21 cellular contexts compared by ENCODE assay signal in the genomic region with DNA sequence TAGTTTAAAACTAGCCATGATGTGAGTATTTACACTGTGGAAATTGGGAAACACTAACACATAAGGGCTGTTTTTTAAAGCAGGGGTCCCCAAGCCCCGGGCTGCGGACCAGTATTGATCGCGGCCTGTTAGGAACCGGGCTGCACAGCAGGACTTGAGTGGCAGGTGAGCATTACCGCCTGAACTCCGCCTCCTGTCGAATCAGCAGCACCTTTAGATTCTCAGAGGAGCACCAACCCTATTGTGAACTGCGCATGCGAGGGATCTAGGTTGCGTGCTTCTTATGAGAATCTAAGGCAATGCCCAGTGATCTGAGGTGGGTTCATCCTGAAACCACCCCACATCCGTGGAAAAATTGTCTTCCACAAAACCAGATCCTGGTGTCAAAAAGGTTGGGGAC.
A peak's percentile ranks its signal among the peaks of the same experiment; 100 is the strongest.
DNase-seq lines count a peak whose midpoint lies in the region; ATAC-seq and TF ChIP-seq lines count a peak whose summit lies in the region.
"Had no signal": no experiment of that assay in that cellular context is flagged by ENCODE, and none has a peak within 500 bp of the region (broad histone marks: within the 10 kb centered on the region; RNA-seq: fewer than 3 reads in every experiment).

No MANE protein-coding gene starts in this region.

- H3K27ac Mint-ChIP-seq in CD4-positive, alpha-beta T cell = peak overlapping the region; percentile 93
- peak overlapping the region; percentile 47 to 99 (median 89) for H3K27ac Mint-ChIP-seq in naive thymus-derived CD4-positive, alpha-beta T cell
- H3K27ac Mint-ChIP-seq in activated CD8-positive, alpha-beta memory T cell treated with anti-CD3 and anti-CD28 coated beads, Interleukin-2, amount 10 ng/mL, durations not matched to agents 7 days and 5 days = no peak overlapping the region
- H3K27ac Mint-ChIP-seq: CD14-positive monocyte, naive B cell had no signal

- no peak overlapping the region for H3K27ac ChIP-seq in CD4-positive, alpha-beta T cell (ENCODE audit: low read depth, low read length)
- H3K27ac ChIP-seq in DND-41 (ENCODE audit: low read length) = peak overlapping the region; percentile 70
- H3K27ac ChIP-seq in naive thymus-derived CD4-positive, alpha-beta T cell (ENCODE audit: low read depth, low read length) = peak overlapping the region; percentile 57
- H3K27ac ChIP-seq: RWPE1, SK-N-MC, vagina had no signal

- H3K79me2 ChIP-seq in DND-41 (ENCODE audit: insufficient read depth, low read length) = peaks cover 22% of the 10 kb centered on the region

- H2AFZ ChIP-seq in DND-41 (ENCODE audit: low read depth, low read length) = no peak overlapping the region

- H3K9ac ChIP-seq in DND-41 (ENCODE audit: low read depth, low read length) = no peak overlapping the region

- H3K27me3 Mint-ChIP-seq in CD4-positive, alpha-beta T cell = no peaks in the 10 kb centered on the region
- no peaks in the 10 kb centered on the region for H3K27me3 Mint-ChIP-seq in naive thymus-derived CD4-positive, alpha-beta T cell
- H3K27me3 Mint-ChIP-seq in activated CD8-positive, alpha-beta memory T cell treated with anti-CD3 and anti-CD28 coated beads, Interleukin-2, amount 10 ng/mL, durations not matched to agents 7 days and 5 days = no peaks in the 10 kb centered on the region

- intact Hi-C loops in CD4-positive, alpha-beta T cell (cut with DNase I, micrococcal nuclease) = loop anchor here in 1 of 2 experiments (10.0 kb wide), 1 partner anchor 277 kb away; no protein-coding TSS in a partner anchor
- intact Hi-C loops in naive thymus-derived CD4-positive, alpha-beta T cell (cut with micrococcal nuclease) = loop anchor here (1.0 kb wide), 2 partner anchors 9 to 16 kb away; no protein-coding TSS in a partner anchor

- peaks cover 90% of the 10 kb centered on the region for H3K4me1 Mint-ChIP-seq in CD4-positive, alpha-beta T cell (ENCODE audit: low read depth)
- peaks cover 44 to 100% (median 95%) of the 10 kb centered on the region in 7 donors for H3K4me1 Mint-ChIP-seq in naive thymus-derived CD4-positive, alpha-beta T cell
- peaks cover 14% of the 10 kb centered on the region for H3K4me1 Mint-ChIP-seq in activated CD8-positive, alpha-beta memory T cell treated with anti-CD3 and anti-CD28 coated beads, Interleukin-2, amount 10 ng/mL, durations not matched to agents 7 days and 5 days
- H3K4me1 Mint-ChIP-seq: naive B cell had no signal

- POLR2A ChIA-PET in CD4-positive, alpha-beta T cell (lab: Charles Lee) = no interaction called here
- POLR2A ChIA-PET in naive thymus-derived CD4-positive, alpha-beta T cell (lab: Charles Lee) = no interaction called here

- CTCF ChIA-PET in CD4-positive, alpha-beta T cell (lab: Charles Lee) = no interaction called here
- CTCF ChIA-PET in naive thymus-derived CD4-positive, alpha-beta T cell (lab: Charles Lee) = no interaction called here
- CTCF ChIA-PET in activated CD8-positive, alpha-beta memory T cell treated with anti-CD3 and anti-CD28 coated beads, Interleukin-2, amount 10 ng/mL, durations not matched to agents 7 days and 5 days (lab: Charles Lee) = no interaction called here

- no peak for TF ChIP-seq CTCF in CD4-positive, alpha-beta T cell (IDR thresholded peaks at IDR 0.05)
- TF ChIP-seq CTCF in DND-41 (IDR thresholded peaks at IDR 0.05; ENCODE audit: borderline replicate concordance, extremely low read depth, low read length, poor library complexity, severe bottlenecking) = no peak

- H3K4me2 ChIP-seq in DND-41 (ENCODE audit: insufficient read depth, low read length) = no peak overlapping the region

- H3K27me3 ChIP-seq in CD4-positive, alpha-beta T cell (ENCODE audit: control insufficient read depth, insufficient read depth, low read length) = no peaks in the 10 kb centered on the region
- H3K27me3 ChIP-seq in DND-41 (ENCODE audit: insufficient read depth, low read length, poor library complexity) = no peaks in the 10 kb centered on the region
- no peaks in the 10 kb centered on the region for H3K27me3 ChIP-seq in naive thymus-derived CD4-positive, alpha-beta T cell (ENCODE audit: control insufficient read depth in 2 of 2, insufficient read depth in 2 of 2, low read length in 2 of 2)
- H3K27me3 ChIP-seq: vagina had no signal

- H3K9me3 ChIP-seq in CD4-positive, alpha-beta T cell (ENCODE audit: control insufficient read depth, low read length) = no peaks in the 10 kb centered on the region
- H3K9me3 ChIP-seq in DND-41 (ENCODE audit: insufficient read depth, low read length, severe bottlenecking) = no peaks in the 10 kb centered on the region
- no peaks in the 10 kb centered on the region for H3K9me3 ChIP-seq in naive thymus-derived CD4-positive, alpha-beta T cell (ENCODE audit: control insufficient read depth in 2 of 3, low read length in 3 of 3)
- H3K9me3 ChIP-seq: vagina had no signal

- no peaks in the 10 kb centered on the region for H4K20me1 ChIP-seq in DND-41 (ENCODE audit: insufficient read depth, low read length)

- H3K36me3 ChIP-seq in DND-41 (ENCODE audit: insufficient read depth, low read length) = no peaks in the 10 kb centered on the region
- no peaks in the 10 kb centered on the region for H3K36me3 ChIP-seq in naive thymus-derived CD4-positive, alpha-beta T cell (ENCODE audit: control insufficient read depth in 2 of 3, insufficient read depth in 3 of 3, low read length in 3 of 3)
- H3K36me3 ChIP-seq: vagina had no signal

- H3K4me3 Mint-ChIP-seq in CD4-positive, alpha-beta T cell = peak overlapping the region; percentile 38
- peak overlapping the region; percentile 51 to 79 (median 67) for H3K4me3 Mint-ChIP-seq in naive thymus-derived CD4-positive, alpha-beta T cell
- H3K4me3 Mint-ChIP-seq in activated CD8-positive, alpha-beta memory T cell treated with anti-CD3 and anti-CD28 coated beads, Interleukin-2, amount 10 ng/mL, durations not matched to agents 7 days and 5 days = no peak overlapping the region
- H3K4me3 Mint-ChIP-seq: CD14-positive monocyte, naive B cell had no signal

- peaks cover 63% of the 10 kb centered on the region for H3K4me1 ChIP-seq in DND-41 (ENCODE audit: insufficient read depth, low read length)
- peaks cover 0 to 64% of the 10 kb centered on the region in 2 donors for H3K4me1 ChIP-seq in naive thymus-derived CD4-positive, alpha-beta T cell (ENCODE audit: control insufficient read depth in 2 of 2, insufficient read depth in 2 of 2, low read length in 2 of 2)
- H3K4me1 ChIP-seq: vagina had no signal

- peak; percentile 69 for ATAC-seq in CD4-positive, alpha-beta T cell (ENCODE audit: poor library complexity)
- no peak for ATAC-seq in DND-41 (ENCODE audit: insufficient read depth, low read depth)
- peak; percentile 37 for ATAC-seq in naive thymus-derived CD4-positive, alpha-beta T cell
- ATAC-seq in activated CD8-positive, alpha-beta memory T cell treated with anti-CD3 and anti-CD28 coated beads, Interleukin-2, amount 10 ng/mL, durations not matched to agents 7 days and 5 days = no peak
- no peak for ATAC-seq in GM21528 (IDR thresholded peaks at IDR 0.05; ENCODE audit: low FRiP score, unreplicated experiment)
- ATAC-seq: HCT116 had no signal

- H3K4me3 ChIP-seq in DND-41 (ENCODE audit: low read depth in 1 of 2, low read length in 2 of 2) = no peak overlapping the region
- H3K4me3 ChIP-seq in naive thymus-derived CD4-positive, alpha-beta T cell (ENCODE audit: low read length) = no peak overlapping the region
- H3K4me3 ChIP-seq: SK-N-MC, vagina had no signal

- DNase-seq in CD4-positive, alpha-beta T cell = peak in 1 of 10 experiments; percentile 4
- DNase-seq in DND-41 (no peak), NCI-H748 treated with DMSO at 0.1 percent for 48 hours (lab: John Stamatoyannopoulos, UW) (no peak)
- DNase-seq in central memory CD4-positive, alpha-beta T cell = peak; percentile 28
- peak in 5 of 9 donors; percentile 16 to 45 (median 22) for DNase-seq in naive thymus-derived CD4-positive, alpha-beta T cell
- DNase-seq in activated CD8-positive, alpha-beta memory T cell treated with anti-CD3 and anti-CD28 coated beads, Interleukin-2, amount 10 ng/mL, durations not matched to agents 7 days and 5 days = no peak
- DNase-seq: activated T-cell treated with anti-CD3 and anti-CD28 coated beads, Interleukin-2, amount 50 U/mL, for 48 hours; cerebellar nuclear complex; DMS 273 treated with DMSO at 0.1 percent for 48 hours; mesenchymal stem cell; naive B cell; NCI-H1048; NCI-H187 treated with DMSO at 0.1 percent for 48 hours; substantia nigra; T1000 had no signal

- H3K9me3 Mint-ChIP-seq in CD4-positive, alpha-beta T cell = peaks cover 2% of the 10 kb centered on the region
- H3K9me3 Mint-ChIP-seq in naive thymus-derived CD4-positive, alpha-beta T cell = peaks cover 0 to 10% (median 0%) of the 10 kb centered on the region in 11 donors
- H3K9me3 Mint-ChIP-seq in activated CD8-positive, alpha-beta memory T cell treated with anti-CD3 and anti-CD28 coated beads, Interleukin-2, amount 10 ng/mL, durations not matched to agents 7 days and 5 days (ENCODE audit: low read depth) = peaks cover 2% of the 10 kb centered on the region

- peaks cover 9% of the 10 kb centered on the region for H3K36me3 Mint-ChIP-seq in CD4-positive, alpha-beta T cell (ENCODE audit: low read depth)
- peaks cover 7 to 22% (median 15%) of the 10 kb centered on the region in 5 donors for H3K36me3 Mint-ChIP-seq in naive thymus-derived CD4-positive, alpha-beta T cell
- peaks cover 2% of the 10 kb centered on the region for H3K36me3 Mint-ChIP-seq in activated CD8-positive, alpha-beta memory T cell treated with anti-CD3 and anti-CD28 coated beads, Interleukin-2, amount 10 ng/mL, durations not matched to agents 7 days and 5 days
- H3K36me3 Mint-ChIP-seq: naive B cell had no signal

Comparison
In these comparisons a context has a peak if more than half of its experiments do, and no peak if none do; other contexts are left out.
1. ATAC-seq: peak in CD4-positive, alpha-beta T cell (single experiment) and naive thymus-derived CD4-positive, alpha-beta T cell (single experiment); none in DND-41 (single experiment), activated CD8-positive, alpha-beta memory T cell treated with anti-CD3 and anti-CD28 coated beads, Interleukin-2, amount 10 ng/mL, durations not matched to agents 7 days and 5 days (single experiment) and GM21528 (single experiment).
2. DNase-seq: peak in central memory CD4-positive, alpha-beta T cell (single experiment) and naive thymus-derived CD4-positive, alpha-beta T cell (5 of 9); none in DND-41 (single experiment), NCI-H748 treated with DMSO at 0.1 percent for 48 hours (single experiment) and activated CD8-positive, alpha-beta memory T cell treated with anti-CD3 and anti-CD28 coated beads, Interleukin-2, amount 10 ng/mL, durations not matched to agents 7 days and 5 days (single experiment).